In genomic region chr20:53826597-53827291, GRCh38 we compare ENCODE assay signal across 8 cellular contexts.
DNase-seq lines count a peak whose midpoint lies in the region; ATAC-seq and TF ChIP-seq lines count a peak whose summit lies in the region.

No MANE protein-coding gene starts in this region.

- H3K9me3 ChIP-seq in suprapubic skin, result no peaks in the 10 kb centered on the region

- ATAC-seq in GM19395 (IDR thresholded peaks at IDR 0.05; ENCODE audit: unreplicated experiment) (peak; percentile 71), HG03521 (IDR thresholded peaks at IDR 0.05; ENCODE audit: unreplicated experiment) (peak; percentile 44)

- H3K4me3 ChIP-seq in suprapubic skin, result no peak overlapping the region

- TF ChIP-seq POLR2A in suprapubic skin (IDR thresholded peaks at IDR 0.05), result no peak

- H3K4me1 ChIP-seq in suprapubic skin, result peaks cover 41% of the 10 kb centered on the region

- TF ChIP-seq EP300 in suprapubic skin (IDR thresholded peaks at IDR 0.05), result no peak

- no peaks in the 10 kb centered on the region for H3K27me3 ChIP-seq in suprapubic skin

- peak overlapping the region; percentile 100 for H3K27ac Mint-ChIP-seq in chondrocyte (ENCODE audit: unreplicated experiment)

- 90% methylated on average over 5 of the region's 5 CpGs for WGBS in suprapubic skin

- H3K9me3 Mint-ChIP-seq in chondrocyte (ENCODE audit: low read depth), result no peaks in the 10 kb centered on the region

- no peak overlapping the region for H3K4me3 Mint-ChIP-seq in chondrocyte (ENCODE audit: unreplicated experiment)

- H3K36me3 ChIP-seq in suprapubic skin, result no peaks in the 10 kb centered on the region

- DNase-seq in Ammon's horn (ENCODE audit: low spot score), result peak; percentile 43
- DNase-seq in chondrocyte (ENCODE audit: low spot score), result no peak
- no peak for DNase-seq in suprapubic skin (ENCODE audit: low spot score in 2 of 2)
- no peak for DNase-seq in stimulated activated CD4-positive, alpha-beta T cell treated with anti-CD3 and anti-CD28 coated beads, Interleukin-4, amount 100 ng/mL, for 4 hours
- DNase-seq in mucosa of gallbladder (ENCODE audit: low spot score), result no peak
- no peak for DNase-seq in activated T-cell treated with anti-CD3 and anti-CD28 coated beads, Interleukin-2, amount 50 U/mL, for 1 hour

- no peaks in the 10 kb centered on the region for H3K27me3 Mint-ChIP-seq in chondrocyte (ENCODE audit: low read depth)

- peak overlapping the region; percentile 96 for H3K27ac ChIP-seq in suprapubic skin

- H3K4me1 Mint-ChIP-seq in chondrocyte (ENCODE audit: low read depth), result peaks cover 59% of the 10 kb centered on the region

- TF ChIP-seq CTCF in chondrocyte (IDR thresholded peaks at IDR 0.05) (no peak), suprapubic skin (IDR thresholded peaks at IDR 0.05) (no peak)

- H3K36me3 Mint-ChIP-seq in chondrocyte (ENCODE audit: low read depth), result no peaks in the 10 kb centered on the region
